In the genomic region with DNA sequence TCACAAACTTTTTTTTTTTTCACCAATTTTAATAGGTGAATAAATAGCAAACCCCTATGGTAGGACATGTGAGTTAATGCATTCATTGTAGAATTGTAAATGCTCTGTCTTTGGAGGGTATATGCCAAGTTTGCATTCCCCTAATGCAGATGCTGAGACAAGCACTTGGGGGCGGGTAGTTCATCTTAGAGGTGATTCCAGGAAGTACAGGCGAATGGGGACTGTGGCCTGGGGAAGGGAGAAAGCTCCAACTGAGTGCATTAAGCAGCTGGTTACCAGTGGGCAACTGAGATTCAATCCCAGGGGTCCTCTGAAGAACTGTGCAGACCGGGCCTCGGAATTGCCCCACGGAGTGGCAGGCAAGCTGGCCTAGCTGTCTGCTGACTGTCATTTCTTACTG, we compare ENCODE assay signal across 1 cellular context.
TF ChIP-seq lines count a peak whose summit lies in the region.

No MANE protein-coding gene starts in this region.

TF ChIP-seq in H1, 55 proteins besides CTCF, POLR2A, EP300 and RAD21:
- no peak for TF ChIP-seq HDAC6 (IDR thresholded peaks at IDR 0.05; ENCODE audit: low read depth, low read length)
- TF ChIP-seq CBX8 (IDR thresholded peaks at IDR 0.05; ENCODE audit: borderline replicate concordance, low read depth, low read length), result no peak
- TF ChIP-seq HDAC2 (IDR thresholded peaks at IDR 0.05; ENCODE audit: borderline replicate concordance in 1 of 2, low read depth in 2 of 2, low read length in 2 of 2), result no peak
